ENCODE assay signal across 7 cellular contexts in the genomic region with DNA sequence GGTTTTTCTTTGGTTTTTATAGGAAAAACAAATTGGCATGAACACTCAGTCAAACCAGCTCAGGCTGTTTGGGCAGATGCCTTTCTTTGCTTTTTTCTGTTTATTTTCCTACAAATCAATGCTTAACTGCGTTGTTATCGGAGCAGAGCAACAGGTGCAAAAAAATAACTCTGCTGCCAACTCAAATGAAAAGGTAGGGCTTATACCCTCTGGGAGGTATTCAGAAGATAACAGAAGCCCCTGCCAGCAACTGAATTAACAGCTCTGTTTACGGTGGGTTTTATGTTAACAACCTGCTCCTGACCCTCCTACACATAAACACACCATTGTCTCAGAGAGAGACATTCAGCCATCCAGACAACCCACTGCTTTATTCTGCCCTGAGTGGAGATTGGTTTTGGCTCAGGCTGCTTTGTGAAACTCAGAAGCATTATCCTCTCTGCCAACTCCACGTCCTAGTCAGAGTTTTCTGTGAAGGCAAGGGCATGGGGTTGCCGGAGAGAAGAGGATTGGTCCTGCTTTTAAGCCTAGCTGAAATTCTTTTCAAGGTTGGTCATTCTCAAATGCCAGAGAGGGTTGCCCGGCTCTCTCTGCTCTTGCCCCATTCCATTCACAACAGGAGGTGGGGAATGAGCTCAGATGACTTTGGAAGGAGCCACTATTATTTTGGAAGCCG. TPM values are rescaled to one million over a fixed set of nuclear protein-coding genes. Genes with fewer than 3 reads are reported as not detected.
DNase-seq lines count a peak whose midpoint lies in the region; ATAC-seq and TF ChIP-seq lines count a peak whose summit lies in the region.

No MANE protein-coding gene starts in this region.

- intact Hi-C loops in breast epithelium (cut with DNase I; ENCODE audit: low total_unique reads), result no loop called here
- intact Hi-C loops in right lobe of liver (cut with DNase I), result no loop called here

- H3K4me1 ChIP-seq in breast epithelium, result peaks cover 0 to 7% of the 10 kb centered on the region in 2 donors
- H3K4me1 ChIP-seq in right lobe of liver, result peaks cover 0 to 35% (median 9%) of the 10 kb centered on the region in 4 donors
- H3K4me1 ChIP-seq in upper lobe of left lung, result peaks cover 3 to 29% (median 12%) of the 10 kb centered on the region in 4 donors

- peak; percentile 74 to 82 (median 78) for ATAC-seq in right lobe of liver
- ATAC-seq in upper lobe of left lung (ENCODE audit: low FRiP score in 2 of 2), result peak in 1 of 2 donors; percentile 62
- ATAC-seq in GM18867 (IDR thresholded peaks at IDR 0.05; ENCODE audit: unreplicated experiment), result no peak

- TF ChIP-seq POLR2A in breast epithelium (IDR thresholded peaks at IDR 0.05) (peak; percentile 29), right lobe of liver (IDR thresholded peaks at IDR 0.05) (peak; percentile 15), upper lobe of left lung (IDR thresholded peaks at IDR 0.05) (no peak)

- H3K27me3 ChIP-seq in breast epithelium, result no peaks in the 10 kb centered on the region
- no peaks in the 10 kb centered on the region for H3K27me3 ChIP-seq in right lobe of liver
- no peaks in the 10 kb centered on the region for H3K27me3 ChIP-seq in upper lobe of left lung
- H3K27me3 ChIP-seq in H7 (ENCODE audit: control insufficient read depth, insufficient read depth, low read length), result no peaks in the 10 kb centered on the region

- TF ChIP-seq EP300 in upper lobe of left lung (IDR thresholded peaks at IDR 0.05), result no peak

- peak overlapping the region; percentile 80 to 89 for H3K27ac ChIP-seq in breast epithelium
- peak overlapping the region; percentile 61 to 80 (median 71) for H3K27ac ChIP-seq in right lobe of liver
- H3K27ac ChIP-seq in upper lobe of left lung, result peak overlapping the region; percentile 53 to 69 (median 58)

- WGBS in right lobe of liver (ENCODE audit: insufficient coverage, low coverage, low lambda C conversion rate, missing lambda C conversion rate), result 27% methylated on average over 7 of the region's 7 CpGs
- 49 to 50% methylated on average over 7 of the region's 7 CpGs for WGBS in upper lobe of left lung, 2 donors

- H3K4me3 ChIP-seq in breast epithelium (peak overlapping the region in 2 of 3 donors; percentile 27 to 30), right lobe of liver (peak overlapping the region in 2 of 3 donors; percentile 1 to 24), upper lobe of left lung (no peak overlapping the region), H7 (ENCODE audit: insufficient read depth, low read depth, low read length) (no peak overlapping the region)

- no peak for TF ChIP-seq CTCF in breast epithelium (IDR thresholded peaks at IDR 0.05)
- no peak for TF ChIP-seq CTCF in right lobe of liver (IDR thresholded peaks at IDR 0.05)
- TF ChIP-seq CTCF in upper lobe of left lung (IDR thresholded peaks at IDR 0.05), result no peak

- peak; percentile 12 for DNase-seq in NCI-H1436 (lab: John Stamatoyannopoulos, UW)
- peak in 1 of 2 donors; percentile 67 for DNase-seq in breast epithelium (ENCODE audit: low spot score in 2 of 2)
- peak in 1 of 3 donors; percentile 51 for DNase-seq in right lobe of liver
- peak in 1 of 2 donors; percentile 35 for DNase-seq in upper lobe of left lung
- DNase-seq in NK-92 (lab: John Stamatoyannopoulos, UW; ENCODE audit: unreplicated experiment), result no peak
- DNase-seq in H7, result no peak

- H3K9me3 ChIP-seq in breast epithelium (no peaks in the 10 kb centered on the region), right lobe of liver (no peaks in the 10 kb centered on the region), upper lobe of left lung (no peaks in the 10 kb centered on the region)

- H3K36me3 ChIP-seq in breast epithelium (no peaks in the 10 kb centered on the region), right lobe of liver (no peaks in the 10 kb centered on the region), upper lobe of left lung (no peaks in the 10 kb centered on the region), H7 (replicated peaks; ENCODE audit: control insufficient read depth, insufficient read depth, low read length) (no peaks in the 10 kb centered on the region)

RNA-seq across cellular contexts. Expression of a gene that starts 11.3 kb away (rescaled TPM):
- total RNA-seq in breast epithelium, result 100 to 1,000 TPM in 2 of 3 donors, under 1 TPM in 1; 0.16 to 392 (median 132) TPM
- total RNA-seq in right lobe of liver, result 1 to 10 TPM in 5 of 6 experiments, under 1 TPM in 1; 1.00 to 3.3 (median 1.5) TPM
- total RNA-seq in upper lobe of left lung, result 100 to 1,000 TPM in 1 of 6 donors, 10 to 100 TPM in 5; 31.8 to 122 (median 57.7) TPM
- 1.4 TPM in 1 of 2 replicates, not detected in the other for total RNA-seq in H7 (2014; rRNA removed; shearing (Covaris generic))

Comparison
In these comparisons a context has a peak if more than half of its experiments do, and no peak if none do; other contexts are left out.
1. H3K4me3 ChIP-seq: peak in breast epithelium (2 of 3) and right lobe of liver (2 of 3); none in upper lobe of left lung (0 of 4) and H7 (single experiment).
2. POLR2A ChIP-seq: peak in breast epithelium (single experiment) and right lobe of liver (single experiment); none in upper lobe of left lung (0 of 4).
3. Peak in every context shown above with its lines, with median percentiles within 50 percentile points of each other: H3K27ac ChIP-seq.